Comparison of ENCODE assay signal across 12 cellular contexts in the genomic region with DNA sequence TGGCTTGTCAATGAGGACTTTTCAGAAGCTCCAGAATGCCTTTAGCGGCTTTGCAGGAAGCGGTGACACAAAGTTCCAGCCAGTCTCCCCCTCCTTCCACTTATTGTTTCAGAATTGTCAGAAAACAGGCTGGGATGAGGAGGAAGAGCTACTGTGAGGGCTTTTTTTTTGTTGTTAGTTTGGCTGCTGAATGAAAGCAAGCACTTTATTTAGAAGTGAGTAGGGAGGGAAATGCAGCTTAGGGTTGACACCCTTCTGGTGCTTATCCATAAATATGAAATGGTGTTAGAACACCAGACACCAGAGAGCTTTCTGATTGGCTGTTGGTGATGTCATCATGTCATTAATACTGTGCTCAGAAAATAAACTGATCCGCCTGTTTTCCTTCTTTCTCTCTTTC.
DNase-seq lines count a peak whose midpoint lies in the region; ATAC-seq lines count a peak whose summit lies in the region.
"Had no signal": no experiment of that assay in that cellular context is flagged by ENCODE, and none has a peak within 500 bp of the region (broad histone marks: within the 10 kb centered on the region; RNA-seq: fewer than 3 reads in every experiment).

No MANE protein-coding gene starts in this region.

- H3K36me3 ChIP-seq in ectodermal cell (ENCODE audit: control insufficient read depth, insufficient read depth, low read length) = no peaks in the 10 kb centered on the region
- H3K36me3 ChIP-seq: BLaER1 had no signal

- WGBS in ectodermal cell, 2 experiments = 61 to 81% methylated on average over 2 to 3 of the region's 3 CpGs

- no peak overlapping the region for H3K4me3 ChIP-seq in Jurkat, Clone E6-1 (ENCODE audit: low read length)
- no peak overlapping the region for H3K4me3 ChIP-seq in ectodermal cell (ENCODE audit: insufficient read depth, low read depth, low read length)
- H3K4me3 ChIP-seq: BLaER1 had no signal

- intact Hi-C loops in left colon (cut with DNase I, micrococcal nuclease) = no loop called here

- H3K4me1 ChIP-seq in ectodermal cell (ENCODE audit: control insufficient read depth, insufficient read depth, low read length) = peaks cover 42% of the 10 kb centered on the region

- peak overlapping the region; percentile 76 for H3K27ac ChIP-seq in ectodermal cell (ENCODE audit: insufficient read depth, low read depth, low read length, poor library complexity, severe bottlenecking)
- H3K27ac ChIP-seq: BLaER1, epithelial cell of prostate had no signal

- no peak for ATAC-seq in HG02798 (IDR thresholded peaks at IDR 0.05; ENCODE audit: poor library complexity, unreplicated experiment)
- no peak for ATAC-seq in left colon
- ATAC-seq in GM21786 (IDR thresholded peaks at IDR 0.05; ENCODE audit: unreplicated experiment) = no peak

- in situ Hi-C loops in ACHN (cut with HindIII; ENCODE audit: low pct_ligation_motif_present, low pct_unique_long_range_greater_than_20kb, low sequenced_read_pairs) = no loop called here

- H3K9me3 ChIP-seq in ectodermal cell (ENCODE audit: control insufficient read depth, low read length) = no peaks in the 10 kb centered on the region

- H3K27me3 ChIP-seq in ectodermal cell (ENCODE audit: control insufficient read depth, insufficient read depth, low read length, poor library complexity, severe bottlenecking) = no peaks in the 10 kb centered on the region
- H3K27me3 ChIP-seq: BLaER1 had no signal

- DNase-seq in ACHN = peak; percentile 26
- peak; percentile 64 for DNase-seq in Jurkat, Clone E6-1 (ENCODE audit: low read depth, low spot score)
- DNase-seq in lung microvascular endothelial cell (ENCODE audit: low read depth in 2 of 2) = peak; percentile 80 to 85
- no peak for DNase-seq in left colon
- no peak for DNase-seq in activated CD4-positive, alpha-beta T cell treated with anti-CD3 and anti-CD28 coated beads, Interleukin-2, amount 50 U/mL, for 48 hours
- DNase-seq: activated naive CD4-positive, alpha-beta T cell; NCI-H524 treated with DMSO at 0.1 percent for 48 hours had no signal

Comparison
In these comparisons a context has a peak if more than half of its experiments do, and no peak if none do; other contexts are left out.
1. DNase-seq: peak in ACHN (single experiment), Jurkat, Clone E6-1 (single experiment) and lung microvascular endothelial cell (2 of 2); none in left colon (0 of 2) and activated CD4-positive, alpha-beta T cell treated with anti-CD3 and anti-CD28 coated beads, Interleukin-2, amount 50 U/mL, for 48 hours (0 of 2).